ENCODE assay signal across 8 cellular contexts in genomic region chr12:112992541-112993398, GRCh38. TPM values are rescaled to one million over a fixed set of nuclear protein-coding genes. Genes with fewer than 3 reads are reported as not detected.
DNase-seq lines count a peak whose midpoint lies in the region; ATAC-seq lines count a peak whose summit lies in the region.

No MANE protein-coding gene starts in this region.

- peak; percentile 8 for DNase-seq in DMS153 (lab: John Stamatoyannopoulos, UW)
- peak; percentile 61 for DNase-seq in Jurkat, Clone E6-1 (ENCODE audit: low read depth, low spot score)
- peak; percentile 74 for DNase-seq in RPMI8226
- DNase-seq in activated effector memory CD4-positive, alpha-beta T cell treated with anti-CD3 and anti-CD28 coated beads, Interleukin-2, amount 50 U/mL, for 16 hours, result peak; percentile 83
- peak; percentile 80 for DNase-seq in germinal center (ENCODE audit: low spot score)
- DNase-seq in pons (ENCODE audit: low spot score), result peak; percentile 70

- ATAC-seq in GM18867 (IDR thresholded peaks at IDR 0.05; ENCODE audit: unreplicated experiment) (no peak), HG02884 (IDR thresholded peaks at IDR 0.05; ENCODE audit: unreplicated experiment) (no peak)

- no peak overlapping the region for H3K4me3 ChIP-seq in Jurkat, Clone E6-1 (ENCODE audit: low read length)

RNA-seq across cellular contexts. Expression of gene OAS2, which starts 14.5 kb away (rescaled TPM):
- polyA plus RNA-seq in Jurkat, Clone E6-1 (2012; ENCODE audit: insufficient read depth, insufficient read length), result 14.3 TPM

RNA-seq across cellular contexts. Expression of gene OAS3, which starts 54.5 kb away (rescaled TPM):
- 13.7 TPM for polyA plus RNA-seq in Jurkat, Clone E6-1 (2012; ENCODE audit: insufficient read depth, insufficient read length)

Comparison
In these comparisons a context has a peak if more than half of its experiments do, and no peak if none do; other contexts are left out.
1. DNase-seq: peak in every context shown above with its lines; median percentile 83 in activated effector memory CD4-positive, alpha-beta T cell treated with anti-CD3 and anti-CD28 coated beads, Interleukin-2, amount 50 U/mL, for 16 hours; 80 in germinal center; 74 in RPMI8226; 70 in pons; 61 in Jurkat, Clone E6-1; 8 in DMS153.